29 cellular contexts compared by ENCODE assay signal in the genomic region with DNA sequence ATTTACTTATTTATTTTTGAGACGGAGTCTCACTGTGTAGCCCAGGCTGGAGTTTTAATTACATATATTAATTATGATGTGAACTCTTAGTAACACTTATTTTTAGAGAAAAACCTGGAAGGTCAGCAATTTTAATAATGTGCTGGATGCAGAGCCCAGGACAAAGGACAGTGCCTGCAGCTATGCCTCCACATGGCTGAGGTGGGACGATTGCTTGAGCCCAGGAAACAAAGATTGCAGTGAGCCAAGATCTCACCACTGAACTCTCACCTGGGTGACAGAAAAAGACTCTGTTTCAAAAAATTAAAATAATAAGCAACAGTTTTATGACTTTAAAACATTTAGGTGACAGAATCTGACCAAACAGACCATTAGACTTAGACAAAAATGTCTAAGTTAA. TPM values are rescaled to one million over a fixed set of nuclear protein-coding genes. Genes with fewer than 3 reads are reported as not detected.
"Had no signal": no experiment of that assay in that cellular context is flagged by ENCODE, and none has a peak within 500 bp of the region (broad histone marks: within the 10 kb centered on the region; RNA-seq: fewer than 3 reads in every experiment).

No MANE protein-coding gene starts in this region.

- H3K27me3 ChIP-seq: brain microvascular endothelial cell, esophagus squamous epithelium had no signal

- ATAC-seq: activated CD4-positive, CD25-positive, alpha-beta regulatory T cell treated with anti-CD3 and anti-CD28 coated beads, Interleukin-2, amount 50 U/mL, for 24 hours; activated CD8-positive, alpha-beta T cell treated with anti-CD3 and anti-CD28 coated beads for 36 hours; activated T-cell treated with anti-CD3 and anti-CD28 coated beads, Interleukin-2, amount 50 U/mL, for 4 hours; activated T-helper 17 cell treated with anti-CD3 and anti-CD28 coated beads, Interleukin-2, amount 50 U/mL, for 72 hours; gastroesophageal sphincter; heart right ventricle; T-helper 17 cell had no signal

- H3K4me1 ChIP-seq: esophagus squamous epithelium, gastroesophageal sphincter, heart right ventricle had no signal

- DNase-seq: activated B cell treated with CpG ODN at 0.5 μM for 24 hours; activated CD4-positive, alpha-beta T cell treated with anti-CD3 and anti-CD28 coated beads for 48 hours; activated CD4-positive, alpha-beta T cell treated with anti-CD3 and anti-CD28 coated beads, Interleukin-2, amount 50 U/mL, for 1 hour; activated CD4-positive, alpha-beta T cell treated with anti-CD3 and anti-CD28 coated beads, Interleukin-2, amount 50 U/mL, for 48 hours; activated CD8-positive, alpha-beta memory T cell treated with anti-CD3 and anti-CD28 coated beads for 24 hours; activated CD8-positive, alpha-beta T cell treated with anti-CD3 and anti-CD28 coated beads for 36 hours; activated effector memory CD4-positive, alpha-beta T cell treated with Interleukin-2 at 50 U/mL for 16 hours; activated gamma-delta T cell treated with Interleukin-2 at 50 U/mL for 16 hours; activated naive CD4-positive, alpha-beta T cell treated with anti-CD3 and anti-CD28 coated beads, Interleukin-2, amount 50 U/mL, for 16 hours; activated naive CD4-positive, alpha-beta T cell treated with Interleukin-2 at 50 U/mL for 16 hours; activated T-cell treated with anti-CD3 and anti-CD28 coated beads, Interleukin-2, amount 50 U/mL, for 4 hours; amniotic stem cell; anterior cingulate cortex; brain microvascular endothelial cell; effector CD8-positive, alpha-beta T cell; esophagus squamous epithelium; foreskin melanocyte; heart right ventricle; T-helper 17 cell; T1000; WERI-Rb-1 had no signal

- H3K27ac ChIP-seq: brain microvascular endothelial cell, epithelial cell of prostate, esophagus squamous epithelium, gastroesophageal sphincter, heart right ventricle, WERI-Rb-1 had no signal

- H3K4me3 ChIP-seq: esophagus squamous epithelium, gastroesophageal sphincter, heart right ventricle had no signal

- H3K36me3 ChIP-seq: brain microvascular endothelial cell, esophagus squamous epithelium, gastroesophageal sphincter, heart right ventricle, WERI-Rb-1 had no signal

RNA-seq across cellular contexts. Expression of gene CARD14, which starts 11.0 kb away (rescaled TPM):
- total RNA-seq: activated B cell treated with CpG ODN at 0.5 μM for 24 hours; activated T-cell treated with anti-CD3 and anti-CD28 coated beads, Interleukin-2, amount 50 U/mL, for 4 hours; activated T-helper 17 cell treated with anti-CD3 and anti-CD28 coated beads, Interleukin-2, amount 50 U/mL, for 72 hours; astrocyte; cardiac septum; endothelial cell of umbilical vein; T-helper 17 cell had no signal
- polyA plus RNA-seq: endothelial cell of umbilical vein, fibroblast of lung had no signal
